9 cellular contexts compared by ENCODE assay signal in the genomic region with DNA sequence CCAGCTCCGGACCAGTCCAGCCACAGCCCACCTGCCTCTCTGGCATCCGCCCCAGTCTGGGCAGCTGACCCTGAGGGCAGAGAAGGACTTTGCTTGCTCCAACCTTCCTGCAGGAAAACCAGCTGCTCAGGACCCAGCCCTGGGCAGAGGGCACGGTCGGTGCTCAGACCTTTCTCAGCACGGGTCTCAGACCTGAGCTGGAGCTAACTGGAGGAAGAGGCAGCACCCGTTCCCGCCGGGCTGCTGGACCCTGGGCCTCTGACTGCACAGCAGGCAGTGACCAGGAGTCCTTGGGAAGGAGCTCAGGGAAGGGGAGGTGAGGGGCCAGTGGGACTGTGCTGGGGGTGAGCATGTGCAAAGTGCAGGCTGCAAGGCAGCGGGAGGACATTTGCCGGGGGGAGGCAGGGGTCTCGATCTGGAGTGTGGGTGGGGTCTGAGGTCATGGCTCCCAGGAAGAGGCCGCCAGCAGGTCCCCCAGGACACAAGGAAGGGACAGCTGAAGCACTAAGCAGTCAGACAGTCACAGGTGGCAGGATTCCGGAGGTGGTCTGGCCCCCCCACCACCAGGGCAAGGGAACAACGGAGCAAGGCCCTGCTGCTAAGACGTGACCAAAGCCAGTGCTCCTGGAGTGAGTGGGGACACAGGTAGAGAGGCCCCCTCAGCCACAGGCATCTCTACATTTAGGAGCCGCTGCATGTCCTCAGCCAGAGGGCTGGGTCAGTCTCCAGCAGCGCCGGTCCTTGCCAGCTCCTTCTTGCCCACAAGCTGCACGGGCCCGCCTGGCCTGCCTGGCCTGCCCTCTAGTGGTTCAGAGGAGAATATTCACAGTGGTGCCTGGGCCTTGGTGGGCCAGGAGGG. TPM values are rescaled to one million over a fixed set of nuclear protein-coding genes. Genes with fewer than 3 reads are reported as not detected.
DNase-seq lines count a peak whose midpoint lies in the region; ATAC-seq and TF ChIP-seq lines count a peak whose summit lies in the region.
"Had no signal": no experiment of that assay in that cellular context is flagged by ENCODE, and none has a peak within 500 bp of the region (broad histone marks: within the 10 kb centered on the region; RNA-seq: fewer than 3 reads in every experiment).

No MANE protein-coding gene starts in this region.

- peak; percentile 74 for DNase-seq in activated CD4-positive, alpha-beta T cell treated with anti-CD3 and anti-CD28 coated beads for 36 hours
- no peak for DNase-seq in activated CD4-positive, alpha-beta T cell treated with anti-CD3 and anti-CD28 coated beads for 1 hour
- DNase-seq in NCI-H1930 (lab: John Stamatoyannopoulos, UW) (peak; percentile 16 to 43), activated B cell treated with CpG ODN at 0.5 μM for 24 hours (peak; percentile 53), endothelial cell (ENCODE audit: low spot score) (peak; percentile 77), midbrain (lab: John Stamatoyannopoulos, UW) (peak; percentile 40), upper lobe of right lung (peak; percentile 86)

- peaks cover 27% of the 10 kb centered on the region for H3K4me1 Mint-ChIP-seq in activated CD4-positive, alpha-beta T cell treated with anti-CD3 and anti-CD28 coated beads for 36 hours
- H3K4me1 Mint-ChIP-seq in activated B cell treated with CpG ODN at 0.5 μM for 24 hours = peaks cover 28% of the 10 kb centered on the region
- H3K4me1 Mint-ChIP-seq in endothelial cell (ENCODE audit: unreplicated experiment) = peaks cover 5% of the 10 kb centered on the region

- intact Hi-C loops in activated CD4-positive, alpha-beta T cell treated with anti-CD3 and anti-CD28 coated beads for 36 hours (cut with DNase I, micrococcal nuclease) = loop anchor here (1.0 to 5.0 kb wide), 6 partner anchors 28 to 175 kb away; a partner anchor contains a TSS
- intact Hi-C loops in activated B cell treated with CpG ODN at 0.5 μM for 24 hours (cut with micrococcal nuclease) (loop anchor here (1.0 to 2.0 kb wide), 5 partner anchors 13 to 175 kb away; a partner anchor contains a TSS), upper lobe of right lung (cut with DNase I) (loop anchor here (5.0 to 10.0 kb wide), 2 partner anchors 95 to 172 kb away; no protein-coding TSS in a partner anchor)

- H3K27me3 Mint-ChIP-seq in activated CD4-positive, alpha-beta T cell treated with anti-CD3 and anti-CD28 coated beads for 36 hours = no peaks in the 10 kb centered on the region
- H3K27me3 Mint-ChIP-seq in activated B cell treated with CpG ODN at 0.5 μM for 24 hours (no peaks in the 10 kb centered on the region), endothelial cell (ENCODE audit: unreplicated experiment) (peaks cover 12% of the 10 kb centered on the region)
- H3K27me3 Mint-ChIP-seq: dendritic cell treated with granulocyte-macrophage colony-stimulating factor and Interleukin-4, amounts not matched to agents 40 ng/mL and 50 ng/mL, for 4 days had no signal

- no peaks in the 10 kb centered on the region for H3K9me3 ChIP-seq in upper lobe of right lung

- peaks cover 28% of the 10 kb centered on the region for H3K36me3 ChIP-seq in upper lobe of right lung

- POLR2A ChIA-PET in activated CD4-positive, alpha-beta T cell treated with anti-CD3 and anti-CD28 coated beads for 36 hours (lab: Charles Lee) = no interaction called here
- POLR2A ChIA-PET in activated B cell treated with CpG ODN at 0.5 μM for 24 hours (lab: Charles Lee) = interaction anchor here (0.5 to 2.2 kb wide), 6 partner anchors 11 to 93 kb away, joined by 3 to 6 read pairs (median 4); a partner anchor contains a TSS

- no peaks in the 10 kb centered on the region for H3K9me3 Mint-ChIP-seq in activated CD4-positive, alpha-beta T cell treated with anti-CD3 and anti-CD28 coated beads for 36 hours (ENCODE audit: low read depth)
- no peaks in the 10 kb centered on the region for H3K9me3 Mint-ChIP-seq in activated B cell treated with CpG ODN at 0.5 μM for 24 hours
- H3K9me3 Mint-ChIP-seq in endothelial cell (ENCODE audit: unreplicated experiment) = no peaks in the 10 kb centered on the region
- H3K9me3 Mint-ChIP-seq: dendritic cell treated with granulocyte-macrophage colony-stimulating factor and Interleukin-4, amounts not matched to agents 40 ng/mL and 50 ng/mL, for 4 days had no signal

- CTCF ChIA-PET in activated CD4-positive, alpha-beta T cell treated with anti-CD3 and anti-CD28 coated beads for 36 hours (lab: Charles Lee) = interaction anchor here (0.6 to 5.7 kb wide), 29 partner anchors 8 to 175 kb away, joined by 3 to 126 read pairs (median 5); a partner anchor contains a TSS
- CTCF ChIA-PET in activated B cell treated with CpG ODN at 0.5 μM for 24 hours (lab: Charles Lee) = interaction anchor here (0.7 to 7.3 kb wide), 16 partner anchors 8 to 175 kb away, joined by 3 to 160 read pairs (median 4); a partner anchor contains a TSS

- H3K27me3 ChIP-seq in upper lobe of right lung = no peaks in the 10 kb centered on the region

- no peak overlapping the region for H3K4me3 Mint-ChIP-seq in activated CD4-positive, alpha-beta T cell treated with anti-CD3 and anti-CD28 coated beads for 36 hours
- H3K4me3 Mint-ChIP-seq in activated B cell treated with CpG ODN at 0.5 μM for 24 hours (peak overlapping the region; percentile 54), endothelial cell (ENCODE audit: unreplicated experiment) (peak overlapping the region; percentile 28)
- H3K4me3 Mint-ChIP-seq: dendritic cell treated with granulocyte-macrophage colony-stimulating factor and Interleukin-4, amounts not matched to agents 40 ng/mL and 50 ng/mL, for 4 days had no signal

- H3K27ac Mint-ChIP-seq in activated CD4-positive, alpha-beta T cell treated with anti-CD3 and anti-CD28 coated beads for 36 hours = peak overlapping the region; percentile 48
- peak overlapping the region; percentile 82 for H3K27ac Mint-ChIP-seq in activated B cell treated with CpG ODN at 0.5 μM for 24 hours
- H3K27ac Mint-ChIP-seq in endothelial cell (ENCODE audit: unreplicated experiment) = peak overlapping the region; percentile 20

- no peak overlapping the region for H3K27ac ChIP-seq in upper lobe of right lung

- H3K4me1 ChIP-seq in upper lobe of right lung = no peaks in the 10 kb centered on the region

- no peak overlapping the region for H3K4me3 ChIP-seq in upper lobe of right lung

- TF ChIP-seq CTCF in activated B cell treated with CpG ODN at 0.5 μM for 24 hours (IDR thresholded peaks at IDR 0.05) (no peak), endothelial cell (IDR thresholded peaks at IDR 0.05; ENCODE audit: unreplicated experiment) (peak; percentile 83), upper lobe of right lung (IDR thresholded peaks at IDR 0.05) (peak; percentile 89)

- ATAC-seq in activated CD4-positive, alpha-beta T cell treated with anti-CD3 and anti-CD28 coated beads for 36 hours = peak; percentile 27
- ATAC-seq in activated B cell treated with CpG ODN at 0.5 μM for 24 hours (ENCODE audit: low read depth) = peak; percentile 56
- ATAC-seq in upper lobe of right lung = peak; percentile 82
- no peak for ATAC-seq in GM19452 (IDR thresholded peaks at IDR 0.05; ENCODE audit: unreplicated experiment)

- H3K36me3 Mint-ChIP-seq in activated CD4-positive, alpha-beta T cell treated with anti-CD3 and anti-CD28 coated beads for 36 hours (ENCODE audit: low read depth) = peaks cover 35% of the 10 kb centered on the region
- H3K36me3 Mint-ChIP-seq in activated B cell treated with CpG ODN at 0.5 μM for 24 hours (ENCODE audit: low read depth) (peaks cover 60% of the 10 kb centered on the region), endothelial cell (ENCODE audit: low read depth, unreplicated experiment) (no peaks in the 10 kb centered on the region)

RNA-seq across cellular contexts. Expression of a gene that starts 4.7 kb away (rescaled TPM):
- total RNA-seq in activated CD4-positive, alpha-beta T cell treated with anti-CD3 and anti-CD28 coated beads for 36 hours = 10 to 100 TPM; 44.1 to 46.6 TPM
- total RNA-seq in activated B cell treated with CpG ODN at 0.5 μM for 24 hours = 41.4 and 50.6 TPM in 2 replicates
- total RNA-seq in endothelial cell (ENCODE audit: unreplicated experiment) = 31.5 TPM
- 37.1 TPM for total RNA-seq in upper lobe of right lung

RNA-seq across cellular contexts. Expression of a gene that starts 11.8 kb away (rescaled TPM):
- total RNA-seq in activated CD4-positive, alpha-beta T cell treated with anti-CD3 and anti-CD28 coated beads for 36 hours = 1 to 10 TPM; 1.9 to 2.8 TPM
- 1.7 and 1.8 TPM in 2 replicates for total RNA-seq in activated B cell treated with CpG ODN at 0.5 μM for 24 hours
- 2.4 TPM for total RNA-seq in endothelial cell (ENCODE audit: unreplicated experiment)
- 3.5 TPM for total RNA-seq in upper lobe of right lung

RNA-seq across cellular contexts. Expression of a gene that starts 25.5 kb away (rescaled TPM):
- 10 to 100 TPM; 14.9 to 20.7 TPM for total RNA-seq in activated CD4-positive, alpha-beta T cell treated with anti-CD3 and anti-CD28 coated beads for 36 hours
- 71.3 and 85.4 TPM in 2 replicates for total RNA-seq in activated B cell treated with CpG ODN at 0.5 μM for 24 hours
- 25.0 TPM for total RNA-seq in endothelial cell (ENCODE audit: unreplicated experiment)
- total RNA-seq in upper lobe of right lung = 58.8 TPM

RNA-seq across cellular contexts. Expression of a gene that starts 38.4 kb away (rescaled TPM):
- 10 to 100 TPM; 56.2 to 58.4 TPM for total RNA-seq in activated CD4-positive, alpha-beta T cell treated with anti-CD3 and anti-CD28 coated beads for 36 hours
- 65.8 and 88.1 TPM in 2 replicates for total RNA-seq in activated B cell treated with CpG ODN at 0.5 μM for 24 hours
- total RNA-seq in endothelial cell (ENCODE audit: unreplicated experiment) = 27.3 TPM
- total RNA-seq in upper lobe of right lung = 44.7 TPM

RNA-seq across cellular contexts. Expression of a gene that starts 43.0 kb away (rescaled TPM):
- total RNA-seq in activated CD4-positive, alpha-beta T cell treated with anti-CD3 and anti-CD28 coated beads for 36 hours = 10 to 100 TPM; 46.3 to 63.3 TPM
- total RNA-seq in activated B cell treated with CpG ODN at 0.5 μM for 24 hours = 39.9 and 47.5 TPM in 2 replicates
- 80.0 TPM for total RNA-seq in endothelial cell (ENCODE audit: unreplicated experiment)
- 94.7 TPM for total RNA-seq in upper lobe of right lung

Comparison
In these comparisons a context has a peak if more than half of its experiments do, and no peak if none do; other contexts are left out.
1. H3K27ac Mint-ChIP-seq: peak in every context shown above with its lines; median percentile 82 in activated B cell treated with CpG ODN at 0.5 μM for 24 hours; 48 in activated CD4-positive, alpha-beta T cell treated with anti-CD3 and anti-CD28 coated beads for 36 hours; 20 in endothelial cell.